Comparison of ENCODE assay signal across 8 cellular contexts in the genomic region with DNA sequence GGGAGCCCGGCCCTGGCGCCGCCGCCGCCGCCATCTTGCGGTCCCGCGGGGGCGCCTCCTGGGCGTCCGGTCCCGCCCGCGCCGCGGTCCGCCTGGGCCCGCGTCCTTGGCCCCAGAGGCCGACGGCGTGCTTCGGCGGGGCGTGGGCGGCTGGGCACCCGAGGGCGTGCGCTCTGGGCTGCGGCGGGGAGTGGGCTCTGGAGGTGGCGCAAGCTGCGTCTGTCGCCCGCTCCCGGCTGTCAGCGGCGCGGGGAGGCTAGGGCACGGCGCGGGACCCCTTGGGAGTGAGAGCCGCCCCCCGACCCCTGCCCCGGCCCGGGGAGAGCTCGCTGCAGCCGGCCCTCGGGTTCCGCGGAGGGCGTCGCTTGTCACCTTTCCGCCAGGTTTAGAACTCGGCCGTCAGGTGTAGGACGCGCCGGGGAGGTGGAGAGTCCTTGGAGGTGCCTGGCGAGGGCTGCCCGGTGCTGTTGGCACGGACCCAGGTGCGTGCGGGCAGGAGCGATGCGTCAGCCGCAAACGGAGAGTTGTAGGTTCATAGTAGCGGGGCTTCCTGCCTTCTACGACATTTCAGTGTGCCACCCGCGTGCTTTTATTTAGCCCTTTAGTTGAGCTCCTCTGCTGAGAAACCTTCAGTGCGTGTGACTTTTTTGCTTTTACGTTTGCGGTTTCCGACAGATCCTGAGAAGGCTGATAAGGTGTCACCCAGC. TPM values are rescaled to one million over a fixed set of nuclear protein-coding genes. Genes with fewer than 3 reads are reported as not detected.
DNase-seq lines count a peak whose midpoint lies in the region; ATAC-seq and TF ChIP-seq lines count a peak whose summit lies in the region.

No MANE protein-coding gene starts in this region.

- DNase-seq in NCI-H187 treated with DMSO at 0.1 percent for 48 hours (lab: John Stamatoyannopoulos, UW) (peak; percentile 11), NCI-H187 (lab: John Stamatoyannopoulos, UW) (no peak), NCI-H2196 treated with DMSO at 0.1 percent for 48 hours (lab: John Stamatoyannopoulos, UW; ENCODE audit: unreplicated experiment) (peak; percentile 34), lower lobe of right lung (peak; percentile 89)
- peak; percentile 81 for DNase-seq in activated CD4-positive, alpha-beta T cell treated with anti-CD3 and anti-CD28 coated beads, Interleukin-2, amount 10 ng/mL, durations not matched to agents 7 days and 5 days
- peak; percentile 64 to 68 (median 66) for DNase-seq in stimulated activated CD4-positive, alpha-beta T cell treated with anti-CD3 and anti-CD28 coated beads, TNF-alpha, amount 100 ng/mL, for 48 hours (ENCODE audit: low read depth in 3 of 3)

- CTCF ChIA-PET in activated CD4-positive, alpha-beta T cell treated with anti-CD3 and anti-CD28 coated beads, Interleukin-2, amount 10 ng/mL, durations not matched to agents 7 days and 5 days (lab: Charles Lee): interaction anchor here (1.2 to 1.3 kb wide), 2 partner anchors 11 to 17 kb away, joined by 3 to 6 read pairs; no protein-coding TSS in a partner anchor

- TF ChIP-seq CTCF in lower lobe of right lung (IDR thresholded peaks at IDR 0.05): no peak

- H3K27me3 Mint-ChIP-seq in activated CD4-positive, alpha-beta T cell treated with anti-CD3 and anti-CD28 coated beads, Interleukin-2, amount 10 ng/mL, durations not matched to agents 7 days and 5 days: peaks cover 9% of the 10 kb centered on the region
- H3K27me3 Mint-ChIP-seq in dendritic cell treated with granulocyte-macrophage colony-stimulating factor and Interleukin-4, amounts not matched to agents 40 ng/mL and 50 ng/mL, for 4 days: no peaks in the 10 kb centered on the region

- peaks cover 49% of the 10 kb centered on the region for H3K4me1 ChIP-seq in lower lobe of right lung

- no peaks in the 10 kb centered on the region for H3K36me3 Mint-ChIP-seq in activated CD4-positive, alpha-beta T cell treated with anti-CD3 and anti-CD28 coated beads, Interleukin-2, amount 10 ng/mL, durations not matched to agents 7 days and 5 days (ENCODE audit: low read depth)
- peaks cover 6% of the 10 kb centered on the region for H3K36me3 Mint-ChIP-seq in dendritic cell treated with granulocyte-macrophage colony-stimulating factor and Interleukin-4, amounts not matched to agents 40 ng/mL and 50 ng/mL, for 4 days (ENCODE audit: low read depth)

- peak overlapping the region; percentile 95 for H3K27ac Mint-ChIP-seq in activated CD4-positive, alpha-beta T cell treated with anti-CD3 and anti-CD28 coated beads, Interleukin-2, amount 10 ng/mL, durations not matched to agents 7 days and 5 days
- peak overlapping the region; percentile 95 for H3K27ac Mint-ChIP-seq in dendritic cell treated with granulocyte-macrophage colony-stimulating factor and Interleukin-4, amounts not matched to agents 40 ng/mL and 50 ng/mL, for 4 days

- H3K9me3 Mint-ChIP-seq in activated CD4-positive, alpha-beta T cell treated with anti-CD3 and anti-CD28 coated beads, Interleukin-2, amount 10 ng/mL, durations not matched to agents 7 days and 5 days: no peaks in the 10 kb centered on the region
- H3K9me3 Mint-ChIP-seq in dendritic cell treated with granulocyte-macrophage colony-stimulating factor and Interleukin-4, amounts not matched to agents 40 ng/mL and 50 ng/mL, for 4 days: no peaks in the 10 kb centered on the region

- intact Hi-C loops in dendritic cell treated with granulocyte-macrophage colony-stimulating factor and Interleukin-4, amounts not matched to agents 40 ng/mL and 50 ng/mL, for 4 days (cut with micrococcal nuclease): loop anchor here (5.0 to 10.0 kb wide), 3 partner anchors 207 to 613 kb away; a partner anchor contains a TSS
- intact Hi-C loops in lower lobe of right lung (cut with DNase I): no loop called here

- POLR2A ChIA-PET in activated CD4-positive, alpha-beta T cell treated with anti-CD3 and anti-CD28 coated beads, Interleukin-2, amount 10 ng/mL, durations not matched to agents 7 days and 5 days (lab: Charles Lee): interaction anchor here (1.0 kb wide), 1 partner anchor 616 kb away, joined by 3 read pairs; no protein-coding TSS in a partner anchor

- H3K27ac ChIP-seq in lower lobe of right lung: peak overlapping the region; percentile 98

- H3K4me3 Mint-ChIP-seq in activated CD4-positive, alpha-beta T cell treated with anti-CD3 and anti-CD28 coated beads, Interleukin-2, amount 10 ng/mL, durations not matched to agents 7 days and 5 days: peak overlapping the region; percentile 86
- peak overlapping the region; percentile 79 for H3K4me3 Mint-ChIP-seq in dendritic cell treated with granulocyte-macrophage colony-stimulating factor and Interleukin-4, amounts not matched to agents 40 ng/mL and 50 ng/mL, for 4 days

- no peaks in the 10 kb centered on the region for H3K9me3 ChIP-seq in lower lobe of right lung

- H3K27me3 ChIP-seq in lower lobe of right lung (ENCODE audit: low read depth): no peaks in the 10 kb centered on the region

- H3K4me1 Mint-ChIP-seq in activated CD4-positive, alpha-beta T cell treated with anti-CD3 and anti-CD28 coated beads, Interleukin-2, amount 10 ng/mL, durations not matched to agents 7 days and 5 days: peaks cover 29% of the 10 kb centered on the region
- H3K4me1 Mint-ChIP-seq in dendritic cell treated with granulocyte-macrophage colony-stimulating factor and Interleukin-4, amounts not matched to agents 40 ng/mL and 50 ng/mL, for 4 days (ENCODE audit: low read depth): peaks cover 36% of the 10 kb centered on the region

- H3K4me3 ChIP-seq in lower lobe of right lung: peak overlapping the region; percentile 90

- H3K36me3 ChIP-seq in lower lobe of right lung: no peaks in the 10 kb centered on the region

- ATAC-seq in HG02938 (IDR thresholded peaks at IDR 0.05; ENCODE audit: unreplicated experiment) (peak; percentile 15), lower lobe of right lung (peak; percentile 55 to 65)

RNA-seq across cellular contexts. Expression of a gene that starts 0.9 kb away (rescaled TPM):
- 100 to 1,000 TPM; 124 to 168 TPM for total RNA-seq in activated CD4-positive, alpha-beta T cell treated with anti-CD3 and anti-CD28 coated beads, Interleukin-2, amount 10 ng/mL, durations not matched to agents 7 days and 5 days
- 235 TPM for total RNA-seq in lower lobe of right lung

RNA-seq across cellular contexts. Expression of a gene that starts 29.0 kb away (rescaled TPM):
- not detected for total RNA-seq in activated CD4-positive, alpha-beta T cell treated with anti-CD3 and anti-CD28 coated beads, Interleukin-2, amount 10 ng/mL, durations not matched to agents 7 days and 5 days
- total RNA-seq in lower lobe of right lung: 0.12 TPM

Comparison
In these comparisons a context has a peak if more than half of its experiments do, and no peak if none do; other contexts are left out.
1. DNase-seq: peak in NCI-H187 treated with DMSO at 0.1 percent for 48 hours (single experiment), NCI-H2196 treated with DMSO at 0.1 percent for 48 hours (single experiment), activated CD4-positive, alpha-beta T cell treated with anti-CD3 and anti-CD28 coated beads, Interleukin-2, amount 10 ng/mL, durations not matched to agents 7 days and 5 days (single experiment), lower lobe of right lung (single experiment) and stimulated activated CD4-positive, alpha-beta T cell treated with anti-CD3 and anti-CD28 coated beads, TNF-alpha, amount 100 ng/mL, for 48 hours (3 of 3); none in NCI-H187 (0 of 2).